Comparison of ENCODE assay signal across 1 cellular context in the genomic region with DNA sequence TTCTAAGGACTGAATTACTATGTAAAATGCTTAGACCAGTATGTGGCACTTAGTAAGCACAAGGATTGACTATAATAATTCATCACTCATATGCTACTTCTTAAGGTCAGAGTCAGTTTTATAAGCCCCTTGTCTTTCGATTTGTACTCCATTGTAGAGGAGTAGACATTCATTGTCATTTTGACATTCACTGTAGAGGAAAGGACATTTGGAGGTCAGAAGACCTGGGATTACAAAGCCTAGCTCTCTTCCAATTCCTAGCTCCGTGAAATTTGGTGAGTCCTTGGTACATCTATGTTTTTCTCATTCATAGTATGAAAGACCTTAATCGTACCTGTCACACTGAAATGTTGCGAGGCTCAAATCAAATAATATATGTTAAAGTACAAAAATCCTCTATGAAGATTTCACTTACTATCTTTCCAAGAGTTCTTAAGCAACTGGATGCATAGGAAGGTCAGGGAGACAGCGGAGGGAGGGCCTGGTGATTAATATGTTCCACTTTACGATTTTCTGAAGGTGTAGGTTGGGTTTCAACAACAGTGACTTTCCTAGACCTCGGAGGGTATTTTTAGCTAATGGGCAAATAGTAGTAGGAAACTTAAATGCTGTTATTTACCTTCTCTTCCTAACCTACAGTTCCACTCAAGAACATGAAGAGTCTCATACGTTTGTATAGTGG.
TF ChIP-seq lines count a peak whose summit lies in the region.

No MANE protein-coding gene starts in this region.

TF ChIP-seq in GM23338, 12 proteins besides CTCF, POLR2A, EP300 and RAD21 (continued from another document):
- TF ChIP-seq, protein P1, sequence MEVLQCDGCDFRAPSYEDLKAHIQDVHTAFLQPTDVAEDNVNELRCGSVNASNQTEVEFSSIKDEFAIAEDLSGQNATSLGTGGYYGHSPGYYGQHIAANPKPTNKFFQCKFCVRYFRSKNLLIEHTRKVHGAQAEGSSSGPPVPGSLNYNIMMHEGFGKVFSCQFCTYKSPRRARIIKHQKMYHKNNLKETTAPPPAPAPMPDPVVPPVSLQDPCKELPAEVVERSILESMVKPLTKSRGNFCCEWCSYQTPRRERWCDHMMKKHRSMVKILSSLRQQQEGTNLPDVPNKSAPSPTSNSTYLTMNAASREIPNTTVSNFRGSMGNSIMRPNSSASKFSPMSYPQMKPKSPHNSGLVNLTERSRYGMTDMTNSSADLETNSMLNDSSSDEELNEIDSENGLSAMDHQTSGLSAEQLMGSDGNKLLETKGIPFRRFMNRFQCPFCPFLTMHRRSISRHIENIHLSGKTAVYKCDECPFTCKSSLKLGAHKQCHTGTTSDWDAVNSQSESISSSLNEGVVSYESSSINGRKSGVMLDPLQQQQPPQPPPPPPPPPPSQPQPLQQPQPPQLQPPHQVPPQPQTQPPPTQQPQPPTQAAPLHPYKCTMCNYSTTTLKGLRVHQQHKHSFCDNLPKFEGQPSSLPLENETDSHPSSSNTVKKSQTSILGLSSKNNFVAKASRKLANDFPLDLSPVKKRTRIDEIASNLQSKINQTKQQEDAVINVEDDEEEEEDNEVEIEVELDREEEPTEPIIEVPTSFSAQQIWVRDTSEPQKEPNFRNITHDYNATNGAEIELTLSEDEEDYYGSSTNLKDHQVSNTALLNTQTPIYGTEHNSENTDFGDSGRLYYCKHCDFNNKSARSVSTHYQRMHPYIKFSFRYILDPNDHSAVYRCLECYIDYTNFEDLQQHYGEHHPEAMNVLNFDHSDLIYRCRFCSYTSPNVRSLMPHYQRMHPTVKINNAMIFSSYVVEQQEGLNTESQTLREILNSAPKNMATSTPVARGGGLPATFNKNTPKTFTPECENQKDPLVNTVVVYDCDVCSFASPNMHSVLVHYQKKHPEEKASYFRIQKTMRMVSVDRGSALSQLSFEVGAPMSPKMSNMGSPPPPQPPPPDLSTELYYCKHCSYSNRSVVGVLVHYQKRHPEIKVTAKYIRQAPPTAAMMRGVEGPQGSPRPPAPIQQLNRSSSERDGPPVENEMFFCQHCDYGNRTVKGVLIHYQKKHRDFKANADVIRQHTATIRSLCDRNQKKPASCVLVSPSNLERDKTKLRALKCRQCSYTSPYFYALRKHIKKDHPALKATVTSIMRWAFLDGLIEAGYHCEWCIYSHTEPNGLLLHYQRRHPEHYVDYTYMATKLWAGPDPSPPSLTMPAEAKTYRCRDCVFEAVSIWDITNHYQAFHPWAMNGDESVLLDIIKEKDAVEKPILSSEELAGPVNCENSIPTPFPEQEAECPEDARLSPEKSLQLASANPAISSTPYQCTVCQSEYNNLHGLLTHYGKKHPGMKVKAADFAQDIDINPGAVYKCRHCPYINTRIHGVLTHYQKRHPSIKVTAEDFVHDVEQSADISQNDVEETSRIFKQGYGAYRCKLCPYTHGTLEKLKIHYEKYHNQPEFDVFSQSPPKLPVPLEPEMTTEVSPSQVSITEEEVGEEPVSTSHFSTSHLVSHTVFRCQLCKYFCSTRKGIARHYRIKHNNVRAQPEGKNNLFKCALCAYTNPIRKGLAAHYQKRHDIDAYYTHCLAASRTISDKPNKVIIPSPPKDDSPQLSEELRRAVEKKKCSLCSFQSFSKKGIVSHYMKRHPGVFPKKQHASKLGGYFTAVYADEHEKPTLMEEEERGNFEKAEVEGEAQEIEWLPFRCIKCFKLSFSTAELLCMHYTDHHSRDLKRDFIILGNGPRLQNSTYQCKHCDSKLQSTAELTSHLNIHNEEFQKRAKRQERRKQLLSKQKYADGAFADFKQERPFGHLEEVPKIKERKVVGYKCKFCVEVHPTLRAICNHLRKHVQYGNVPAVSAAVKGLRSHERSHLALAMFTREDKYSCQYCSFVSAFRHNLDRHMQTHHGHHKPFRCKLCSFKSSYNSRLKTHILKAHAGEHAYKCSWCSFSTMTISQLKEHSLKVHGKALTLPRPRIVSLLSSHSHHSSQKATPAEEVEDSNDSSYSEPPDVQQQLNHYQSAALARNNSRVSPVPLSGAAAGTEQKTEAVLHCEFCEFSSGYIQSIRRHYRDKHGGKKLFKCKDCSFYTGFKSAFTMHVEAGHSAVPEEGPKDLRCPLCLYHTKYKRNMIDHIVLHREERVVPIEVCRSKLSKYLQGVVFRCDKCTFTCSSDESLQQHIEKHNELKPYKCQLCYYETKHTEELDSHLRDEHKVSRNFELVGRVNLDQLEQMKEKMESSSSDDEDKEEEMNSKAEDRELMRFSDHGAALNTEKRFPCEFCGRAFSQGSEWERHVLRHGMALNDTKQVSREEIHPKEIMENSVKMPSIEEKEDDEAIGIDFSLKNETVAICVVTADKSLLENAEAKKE (CRISPR knock-in tag; IDR thresholded peaks at IDR 0.05), result no peak
- TF ChIP-seq JUNB (IDR thresholded peaks at IDR 0.05; ENCODE audit: unreplicated experiment), result no peak
- no peak for TF ChIP-seq EZH2 (IDR thresholded peaks at IDR 0.05; ENCODE audit: low read depth, unreplicated experiment)
- no peak for TF ChIP-seq EZH2phosphoT487 (IDR thresholded peaks at IDR 0.05; ENCODE audit: unreplicated experiment)
- no peak for TF ChIP-seq STAT1 (IDR thresholded peaks at IDR 0.05; ENCODE audit: unreplicated experiment)
- no peak for TF ChIP-seq CREB1 (CRISPR knock-in tag; IDR thresholded peaks at IDR 0.05; ENCODE audit: low read depth)
- TF ChIP-seq ZNF114 (CRISPR knock-in tag; IDR thresholded peaks at IDR 0.05), result no peak
- TF ChIP-seq ZNF331 (CRISPR knock-in tag; IDR thresholded peaks at IDR 0.05; ENCODE audit: low read depth), result no peak
